25 cellular contexts compared by ENCODE assay signal in the genomic region with DNA sequence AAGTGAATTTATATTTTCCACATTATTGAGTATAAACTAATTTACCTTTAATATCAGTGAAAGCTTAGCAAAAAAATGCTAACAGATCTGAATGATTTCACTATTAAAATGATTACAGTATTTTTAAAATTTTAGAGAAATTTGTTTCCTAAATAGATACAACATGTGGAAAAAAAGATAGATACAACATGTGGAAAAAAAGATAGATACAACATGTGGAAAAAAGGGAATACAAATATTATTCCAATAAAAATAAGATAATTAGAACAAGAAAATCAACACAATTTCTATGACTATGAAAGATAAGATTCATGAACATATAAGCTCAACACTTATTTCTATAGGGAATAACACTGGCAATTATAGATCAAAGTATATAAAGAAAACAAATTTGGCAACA.
A peak's percentile ranks its signal among the peaks of the same experiment; 100 is the strongest.
DNase-seq lines count a peak whose midpoint lies in the region; ATAC-seq, FAIRE-seq and TF ChIP-seq lines count a peak whose summit lies in the region.
"Had no signal": no experiment of that assay in that cellular context is flagged by ENCODE, and none has a peak within 500 bp of the region (broad histone marks: within the 10 kb centered on the region; RNA-seq: fewer than 3 reads in every experiment).

No MANE protein-coding gene starts in this region.

- H3F3A ChIP-seq in neural progenitor cell (ENCODE audit: low read depth), result no peaks in the 10 kb centered on the region

- no peak overlapping the region for H3K4me3 Mint-ChIP-seq in astrocyte (ENCODE audit: unreplicated experiment)
- H3K4me3 Mint-ChIP-seq in neural progenitor cell, result no peak overlapping the region
- H3K4me3 Mint-ChIP-seq: B cell; CD8-positive, alpha-beta T cell; IgD-negative memory B cell had no signal

- no peak for TF ChIP-seq POLR2A in HCT116 (IDR thresholded peaks at IDR 0.05; ENCODE audit: borderline replicate concordance, extremely low read depth, insufficient read depth, insufficient read length)

- H3K4me3 ChIP-seq in HCT116 (replicated peaks in 1 of 2; ENCODE audit: low read depth in 1 of 2, low read length in 2 of 2), result no peak overlapping the region
- no peak overlapping the region for H3K4me3 ChIP-seq in astrocyte (ENCODE audit: insufficient read depth, low read depth, low read length)
- H3K4me3 ChIP-seq in pancreas, result no peak overlapping the region
- H3K4me3 ChIP-seq in neural progenitor cell, result no peak overlapping the region
- H3K4me3 ChIP-seq: SK-N-MC had no signal

- CTCF ChIA-PET in HCT116 (lab: Charles Lee), result no interaction called here

- H4K20me1 ChIP-seq in HCT116 (ENCODE audit: insufficient read depth) (no peaks in the 10 kb centered on the region), astrocyte (ENCODE audit: insufficient read depth, low read length) (no peaks in the 10 kb centered on the region), neural progenitor cell (ENCODE audit: low read depth) (no peaks in the 10 kb centered on the region)

- H3K9me3 Mint-ChIP-seq in astrocyte (ENCODE audit: unreplicated experiment) (no peaks in the 10 kb centered on the region), neural progenitor cell (no peaks in the 10 kb centered on the region)

- H3K27ac ChIP-seq in HCT116 (ENCODE audit: low read depth, low read length) (no peak overlapping the region), astrocyte (ENCODE audit: low read depth, low read length) (peak overlapping the region; percentile 71), epithelial cell of prostate (peak overlapping the region; percentile 87), pancreas (no peak overlapping the region), neural progenitor cell (no peak overlapping the region)
- H3K27ac ChIP-seq: C4-2B, KMS-11, SK-N-MC had no signal

- H3K4me1 Mint-ChIP-seq in astrocyte (ENCODE audit: low read depth, unreplicated experiment) (peaks cover 25% of the 10 kb centered on the region), neural progenitor cell (no peaks in the 10 kb centered on the region)
- H3K4me1 Mint-ChIP-seq: B cell, IgD-negative memory B cell had no signal

- TF ChIP-seq CTCF in HCT116 (IDR thresholded peaks at IDR 0.05 in 2 of 3, conservative IDR thresholded peaks at IDR 0.05 in 1 of 3; ENCODE audit: borderline replicate concordance in 1 of 3, insufficient read depth in 1 of 3, low read depth in 2 of 3, low read length in 2 of 3) (no peak), astrocyte (IDR thresholded peaks at IDR 0.05; ENCODE audit: insufficient read depth, low read depth, low read length) (no peak), pancreas (IDR thresholded peaks at IDR 0.05) (no peak), neural progenitor cell (IDR thresholded peaks at IDR 0.05) (no peak)

- no peaks in the 10 kb centered on the region for H3K79me2 ChIP-seq in HCT116 (ENCODE audit: insufficient read depth, low read length)
- H3K79me2 ChIP-seq in astrocyte (ENCODE audit: insufficient read depth, low read length), result no peaks in the 10 kb centered on the region
- no peaks in the 10 kb centered on the region for H3K79me2 ChIP-seq in neural progenitor cell (ENCODE audit: low read depth)

- H3K9me2 ChIP-seq in HCT116 (ENCODE audit: insufficient read depth), result no peaks in the 10 kb centered on the region

- FAIRE-seq in astrocyte (lab: Jason Lieb, UNC) (no peak), pancreas (lab: Jason Lieb, UNC) (peak; percentile 66)
- FAIRE-seq: GM12891 had no signal

- BruUV-seq in HCT116 (replicated peaks; lab: Mats Ljungman, UMichigan), result no TSS peak

- H3K36me3 ChIP-seq in HCT116 (ENCODE audit: control insufficient read depth in 1 of 2, insufficient read depth in 2 of 2, low read length in 2 of 2), result no peaks in the 10 kb centered on the region
- H3K36me3 ChIP-seq in astrocyte (ENCODE audit: insufficient read depth, low read length), result no peaks in the 10 kb centered on the region
- H3K36me3 ChIP-seq in pancreas, result no peaks in the 10 kb centered on the region
- no peaks in the 10 kb centered on the region for H3K36me3 ChIP-seq in neural progenitor cell

- H3K27ac Mint-ChIP-seq in astrocyte (ENCODE audit: unreplicated experiment) (no peak overlapping the region), neural progenitor cell (no peak overlapping the region)
- H3K27ac Mint-ChIP-seq: B cell; CD8-positive, alpha-beta T cell; IgD-negative memory B cell had no signal

- H3K36me3 Mint-ChIP-seq in astrocyte (ENCODE audit: low read depth, unreplicated experiment) (no peaks in the 10 kb centered on the region), neural progenitor cell (no peaks in the 10 kb centered on the region)
- H3K36me3 Mint-ChIP-seq: CD8-positive, alpha-beta T cell; IgD-negative memory B cell had no signal

- H3K9me3 ChIP-seq in HCT116 (ENCODE audit: control insufficient read depth in 1 of 2, insufficient read depth in 1 of 2, low read depth in 1 of 2, low read length in 2 of 2) (no peaks in the 10 kb centered on the region), astrocyte (ENCODE audit: insufficient read depth, low read depth, low read length) (no peaks in the 10 kb centered on the region), pancreas (no peaks in the 10 kb centered on the region), neural progenitor cell (ENCODE audit: low read depth) (no peaks in the 10 kb centered on the region)
- H3K9me3 ChIP-seq: Caco-2 had no signal

- H3K27me3 Mint-ChIP-seq in astrocyte (ENCODE audit: low read depth, unreplicated experiment) (no peaks in the 10 kb centered on the region), neural progenitor cell (ENCODE audit: insufficient read depth, low read depth) (no peaks in the 10 kb centered on the region)
- H3K27me3 Mint-ChIP-seq: B cell, IgD-negative memory B cell had no signal

- POLR2A ChIA-PET in HCT116 (lab: Charles Lee), result no interaction called here

- no peak for TF ChIP-seq RAD21 in HCT116 (IDR thresholded peaks at IDR 0.05; ENCODE audit: low read depth)

- H3K4me2 ChIP-seq in HCT116 (ENCODE audit: low read length), result no peak overlapping the region
- no peak overlapping the region for H3K4me2 ChIP-seq in astrocyte (ENCODE audit: low read length)
- H3K4me2 ChIP-seq in neural progenitor cell, result no peak overlapping the region
- H3K4me2 ChIP-seq: KMS-11 had no signal

- ATAC-seq in HCT116, result no peak
- no peak for ATAC-seq in pancreas
- no peak for ATAC-seq in HG02642 (IDR thresholded peaks at IDR 0.05; ENCODE audit: poor library complexity, unreplicated experiment)
- ATAC-seq: CD8-positive, alpha-beta T cell had no signal

- DNase-seq in HCT116 (ENCODE audit: low read depth, low spot score) (no peak), astrocyte (ENCODE audit: low read depth) (no peak), epithelial cell of prostate (ENCODE audit: low read depth, low spot score) (no peak), pancreas (no peak), neural progenitor cell (ENCODE audit: low spot score) (no peak), SW480 (ENCODE audit: low spot score) (no peak), ecto neural progenitor cell (ENCODE audit: low spot score) (no peak)
- DNase-seq: Caco-2; CD8-positive, alpha-beta T cell; GF-D8; H7; NCI-H1048; NCI-H1417; NCI-H1694; NCI-H2029 treated with DMSO at 0.1 percent for 48 hours; NCI-H526 treated with DMSO at 0.1 percent for 48 hours; RPMI8226; SHP77 had no signal

- H3K4me1 ChIP-seq in HCT116 (ENCODE audit: control insufficient read depth in 1 of 2, insufficient read depth in 2 of 2, low read length in 2 of 2) (peaks cover 2 to 17% of the 10 kb centered on the region in 2 experiments; a peak in 2 of 4 replicates), astrocyte (ENCODE audit: insufficient read depth, low read length) (peaks cover 3% of the 10 kb centered on the region), pancreas (no peaks in the 10 kb centered on the region), neural progenitor cell (no peaks in the 10 kb centered on the region)
- H3K4me1 ChIP-seq: Caco-2 had no signal

- intact Hi-C loops in HCT116 (cut with micrococcal nuclease), result no loop called here
- intact Hi-C loops in pancreas (cut with DNase I), result no loop called here

- H3K9ac ChIP-seq in HCT116 (ENCODE audit: low read length) (no peak overlapping the region), astrocyte (ENCODE audit: low read length) (no peak overlapping the region), neural progenitor cell (no peak overlapping the region)
- H3K9ac ChIP-seq: KMS-11 had no signal

- H2AFZ ChIP-seq in HCT116 (ENCODE audit: low read depth, low read length, poor library complexity, severe bottlenecking) (peak overlapping the region; percentile 65), astrocyte (ENCODE audit: low read depth, low read length) (no peak overlapping the region), neural progenitor cell (replicated peaks) (no peak overlapping the region)

- RAD21 ChIA-PET in HCT116 (lab: Charles Lee; ENCODE audit: low non-redundant PET in 1 of 2, low total read pairs in 2 of 2, uncharacterized antibody in 2 of 2, unreplicated experiment in 2 of 2), result no interaction called here

- H3K27me3 ChIP-seq in HCT116 (ENCODE audit: insufficient read depth, low read length) (no peaks in the 10 kb centered on the region), astrocyte (ENCODE audit: insufficient read depth, low read length) (no peaks in the 10 kb centered on the region), pancreas (no peaks in the 10 kb centered on the region), neural progenitor cell (no peaks in the 10 kb centered on the region)

TF ChIP-seq in HCT116, 20 proteins besides CTCF, POLR2A, EP300 and RAD21 (continues in another document):
- TF ChIP-seq POLR2AphosphoS5 (IDR thresholded peaks at IDR 0.05; ENCODE audit: low read depth, low read length) (no peak), TCF7L2 (IDR thresholded peaks at IDR 0.05; ENCODE audit: borderline replicate concordance, extremely low read depth, insufficient read depth, insufficient read length) (no peak), EGR1 (IDR thresholded peaks at IDR 0.05; ENCODE audit: low read depth) (no peak), EZH2phosphoT487 (IDR thresholded peaks at IDR 0.05; ENCODE audit: borderline replicate concordance) (no peak), JUND (IDR thresholded peaks at IDR 0.05) (no peak), EZH2 (IDR thresholded peaks at IDR 0.05) (no peak), CEBPB (IDR thresholded peaks at IDR 0.05; ENCODE audit: low read depth) (no peak)
- TF ChIP-seq, protein P1, sequence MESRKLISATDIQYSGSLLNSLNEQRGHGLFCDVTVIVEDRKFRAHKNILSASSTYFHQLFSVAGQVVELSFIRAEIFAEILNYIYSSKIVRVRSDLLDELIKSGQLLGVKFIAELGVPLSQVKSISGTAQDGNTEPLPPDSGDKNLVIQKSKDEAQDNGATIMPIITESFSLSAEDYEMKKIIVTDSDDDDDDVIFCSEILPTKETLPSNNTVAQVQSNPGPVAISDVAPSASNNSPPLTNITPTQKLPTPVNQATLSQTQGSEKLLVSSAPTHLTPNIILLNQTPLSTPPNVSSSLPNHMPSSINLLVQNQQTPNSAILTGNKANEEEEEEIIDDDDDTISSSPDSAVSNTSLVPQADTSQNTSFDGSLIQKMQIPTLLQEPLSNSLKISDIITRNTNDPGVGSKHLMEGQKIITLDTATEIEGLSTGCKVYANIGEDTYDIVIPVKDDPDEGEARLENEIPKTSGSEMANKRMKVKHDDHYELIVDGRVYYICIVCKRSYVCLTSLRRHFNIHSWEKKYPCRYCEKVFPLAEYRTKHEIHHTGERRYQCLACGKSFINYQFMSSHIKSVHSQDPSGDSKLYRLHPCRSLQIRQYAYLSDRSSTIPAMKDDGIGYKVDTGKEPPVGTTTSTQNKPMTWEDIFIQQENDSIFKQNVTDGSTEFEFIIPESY (IDR thresholded peaks at IDR 0.05; ENCODE audit: extremely low read depth, insufficient replicate concordance, low read length), result no peak

Comparison
In these comparisons a context has a peak if more than half of its experiments do, and no peak if none do; other contexts are left out.
1. H3K27ac ChIP-seq: peak in astrocyte (single experiment) and epithelial cell of prostate (single experiment); none in HCT116 (single experiment), pancreas (0 of 4) and neural progenitor cell (single experiment).